ENCODE assay signal across 12 cellular contexts in the genomic region with DNA sequence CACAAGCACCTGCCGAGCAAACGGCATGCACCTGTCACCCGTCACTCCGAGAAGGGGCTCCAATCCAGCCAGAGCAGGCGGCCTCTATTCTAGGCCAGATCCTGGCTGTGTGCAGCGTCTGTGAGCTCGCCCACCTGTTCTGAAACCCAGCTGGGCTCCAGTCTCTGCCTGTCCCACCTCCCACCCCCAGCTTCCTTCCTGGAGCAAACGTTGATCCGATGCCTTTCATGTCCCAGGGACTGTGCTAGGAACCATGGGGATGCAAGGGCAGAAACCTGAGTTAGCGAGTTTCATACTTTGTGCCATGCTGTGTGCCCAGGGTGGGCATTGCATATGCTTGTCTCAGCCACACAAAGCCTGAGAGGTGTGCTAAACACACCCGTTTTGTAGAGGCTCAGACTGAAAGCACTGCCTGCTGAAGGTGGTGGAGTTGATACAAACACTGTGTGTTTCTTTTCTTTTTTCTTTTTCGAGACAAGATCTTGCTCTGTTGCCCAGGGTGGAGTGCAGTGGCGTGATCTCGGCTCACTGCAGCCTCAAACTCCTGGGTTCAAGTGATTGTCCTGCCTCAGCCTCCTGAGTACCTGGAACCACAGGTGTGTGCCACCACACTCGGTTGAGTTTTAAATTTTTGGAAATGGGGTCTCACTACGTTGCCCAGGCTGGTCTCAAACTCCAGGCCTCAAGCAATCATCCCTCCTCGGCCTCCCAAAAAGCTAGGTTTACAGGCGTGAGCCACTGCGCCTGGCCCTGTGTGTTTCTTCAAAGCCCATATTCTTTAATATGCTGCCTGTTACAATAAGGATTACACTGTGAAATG.
DNase-seq lines count a peak whose midpoint lies in the region; ATAC-seq, FAIRE-seq and TF ChIP-seq lines count a peak whose summit lies in the region.
"Had no signal": no experiment of that assay in that cellular context is flagged by ENCODE, and none has a peak within 500 bp of the region (broad histone marks: within the 10 kb centered on the region; RNA-seq: fewer than 3 reads in every experiment).

No MANE protein-coding gene starts in this region.

- H3K4me1 ChIP-seq in DND-41 (ENCODE audit: insufficient read depth, low read length) = peaks cover 45% of the 10 kb centered on the region
- H3K4me1 ChIP-seq in mucosa of descending colon (ENCODE audit: low read depth) = peaks cover 12% of the 10 kb centered on the region

- no peaks in the 10 kb centered on the region for H3K79me2 ChIP-seq in DND-41 (ENCODE audit: insufficient read depth, low read length)

- peak; percentile 90 for DNase-seq in DND-41
- DNase-seq in GM20000 (ENCODE audit: low spot score) = peak; percentile 43
- DNase-seq in NCI-H510A (lab: John Stamatoyannopoulos, UW) = peak; percentile 86
- peak in 1 of 3 donors; percentile 53 for DNase-seq in mucosa of descending colon
- DNase-seq in H54 (ENCODE audit: insufficient read length, low spot score) = no peak
- DNase-seq in UCSD-AML1 (lab: John Stamatoyannopoulos, UW; ENCODE audit: unreplicated experiment) = no peak
- DNase-seq: NCI-H2081 treated with DMSO at 0.1 percent for 48 hours, right cardiac atrium, tibial artery had no signal

- intact Hi-C loops in mucosa of descending colon (cut with DNase I, micrococcal nuclease) = no loop called here

- TF ChIP-seq POLR2A in H54 (IDR thresholded peaks at IDR 0.05; ENCODE audit: low read depth, low read length) = no peak

- FAIRE-seq in H54 (lab: Jason Lieb, UNC) = no peak

- no peaks in the 10 kb centered on the region for H3K27me3 ChIP-seq in DND-41 (ENCODE audit: insufficient read depth, low read length, poor library complexity)
- H3K27me3 ChIP-seq: tibial artery had no signal

- peak overlapping the region; percentile 58 for H3K9ac ChIP-seq in DND-41 (ENCODE audit: low read depth, low read length)

- no peaks in the 10 kb centered on the region for H3K9me3 ChIP-seq in DND-41 (ENCODE audit: insufficient read depth, low read length, severe bottlenecking)
- no peaks in the 10 kb centered on the region for H3K9me3 ChIP-seq in mucosa of descending colon
- H3K9me3 ChIP-seq: HAP-1, tibial artery had no signal

- peak overlapping the region; percentile 51; the same call in 1 of the 2 replicates for H2AFZ ChIP-seq in DND-41 (ENCODE audit: low read depth, low read length)

- H3K4me2 ChIP-seq in DND-41 (ENCODE audit: insufficient read depth, low read length) = peak overlapping the region; percentile 54

- TF ChIP-seq CTCF in DND-41 (IDR thresholded peaks at IDR 0.05; ENCODE audit: borderline replicate concordance, extremely low read depth, low read length, poor library complexity, severe bottlenecking) = peak; percentile 22
- TF ChIP-seq CTCF in GM20000 (IDR thresholded peaks at IDR 0.05; ENCODE audit: extremely low read depth, missing control alignments) = no peak
- TF ChIP-seq CTCF in mucosa of descending colon (IDR thresholded peaks at IDR 0.05) = no peak

- ATAC-seq in DND-41 (ENCODE audit: insufficient read depth, low read depth) (peak; percentile 82), mucosa of descending colon (peak; percentile 11), GM18511 (IDR thresholded peaks at IDR 0.05; ENCODE audit: unreplicated experiment) (no peak), GM19397 (IDR thresholded peaks at IDR 0.05; ENCODE audit: unreplicated experiment) (no peak)
- ATAC-seq: right cardiac atrium had no signal

- H4K20me1 ChIP-seq in DND-41 (ENCODE audit: insufficient read depth, low read length) = no peaks in the 10 kb centered on the region

- peak overlapping the region; percentile 98 for H3K27ac ChIP-seq in DND-41 (ENCODE audit: low read length)
- H3K27ac ChIP-seq: tibial artery had no signal

- H3K36me3 ChIP-seq in DND-41 (ENCODE audit: insufficient read depth, low read length) = no peaks in the 10 kb centered on the region
- H3K36me3 ChIP-seq in mucosa of descending colon (ENCODE audit: low read depth) = no peaks in the 10 kb centered on the region
- H3K36me3 ChIP-seq: HAP-1, tibial artery had no signal

- peak overlapping the region in 1 of 2 experiments; percentile 32; a peak in 2 of 4 replicates for H3K4me3 ChIP-seq in DND-41 (ENCODE audit: low read depth in 1 of 2, low read length in 2 of 2)
- H3K4me3 ChIP-seq in mucosa of descending colon = no peak overlapping the region
- H3K4me3 ChIP-seq: HAP-1, tibial artery had no signal

Comparison
In these comparisons a context has a peak if more than half of its experiments do, and no peak if none do; other contexts are left out.
1. ATAC-seq: peak in DND-41 (single experiment) and mucosa of descending colon (single experiment); none in GM18511 (single experiment) and GM19397 (single experiment).
2. DNase-seq: peak in DND-41 (single experiment), GM20000 (single experiment) and NCI-H510A (single experiment); none in H54 (single experiment) and UCSD-AML1 (single experiment).